8 cellular contexts compared by ENCODE assay signal in genomic region chr4:87422104-87423052, GRCh38. TPM values are rescaled to one million over a fixed set of nuclear protein-coding genes. Genes with fewer than 3 reads are reported as not detected.
A peak's percentile ranks its signal among the peaks of the same experiment; 100 is the strongest.
DNase-seq lines count a peak whose midpoint lies in the region; ATAC-seq, FAIRE-seq and TF ChIP-seq lines count a peak whose summit lies in the region.

A gene with protein sequence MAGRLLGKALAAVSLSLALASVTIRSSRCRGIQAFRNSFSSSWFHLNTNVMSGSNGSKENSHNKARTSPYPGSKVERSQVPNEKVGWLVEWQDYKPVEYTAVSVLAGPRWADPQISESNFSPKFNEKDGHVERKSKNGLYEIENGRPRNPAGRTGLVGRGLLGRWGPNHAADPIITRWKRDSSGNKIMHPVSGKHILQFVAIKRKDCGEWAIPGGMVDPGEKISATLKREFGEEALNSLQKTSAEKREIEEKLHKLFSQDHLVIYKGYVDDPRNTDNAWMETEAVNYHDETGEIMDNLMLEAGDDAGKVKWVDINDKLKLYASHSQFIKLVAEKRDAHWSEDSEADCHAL (plus strand): TSS chr4:87422573. CDS start chr4:87422906, 333 bp downstream.

- peak within 1 kb of the TSS; percentile 86 for H3K9ac ChIP-seq in HepG2 (ENCODE audit: insufficient read depth, low read depth, low read length)

- no peaks in the 10 kb centered on the region for H3K9me3 ChIP-seq in HepG2 (ENCODE audit: low read length)

- intact Hi-C loops in HepG2 (cut with micrococcal nuclease; ENCODE audit: unreplicated experiment): loop anchor here (1.0 to 10.0 kb wide), 4 partner anchors 29 to 48 kb away; partner anchors contain the start of gene HSD17B11

- ATAC-seq in GM19395 (IDR thresholded peaks at IDR 0.05; ENCODE audit: unreplicated experiment): peak; percentile 86
- ATAC-seq in HG03565 (IDR thresholded peaks at IDR 0.05; ENCODE audit: unreplicated experiment): peak; percentile 63
- peak; percentile 82 for ATAC-seq in HepG2

- H4K20me1 ChIP-seq in HepG2 (ENCODE audit: insufficient read depth, low read length): 0 out of 2 replicates have a peak, but pooled peaks cover 2% of the 10 kb centered on the region

- no peaks in the 10 kb centered on the region for H3K36me3 ChIP-seq in HepG2 (replicated peaks in 1 of 2; ENCODE audit: control insufficient read depth in 1 of 2, insufficient read depth in 2 of 2, low read length in 2 of 2)

- peak within 1 kb of the TSS; percentile 95 for H3K27ac ChIP-seq in HepG2 (ENCODE audit: extremely low read length, insufficient read depth, low read length)

- peak within 1 kb of the TSS; percentile 92 for H3K4me2 ChIP-seq in HepG2 (ENCODE audit: low read depth, low read length)

- in situ Hi-C loops in HepG2 (cut with HindIII; ENCODE audit: extremely low pct_ligation_motif_present, low pct_unique_long_range_greater_than_20kb): no loop called here

- TF ChIP-seq EP300 in HepG2 (IDR thresholded peaks at IDR 0.05; ENCODE audit: low read depth in 2 of 2, low read length in 2 of 2): 0 out of 4 replicates have a peak, but pooled peaks of 1 of the 2 experiments have one; percentile 3
- 0 out of 2 replicates have a peak, but pooled peaks have one; percentile 16 for TF ChIP-seq EP300 in HepG2 (CRISPR knock-in tag; IDR thresholded peaks at IDR 0.05; ENCODE audit: borderline replicate concordance)

- CTCF ChIA-PET in HepG2 (lab: Yijun Ruan, JAX; ENCODE audit: low intra/inter-chr PET ratio, low total read pairs): no interaction called here

- H3K4me1 ChIP-seq in HepG2 (ENCODE audit: insufficient read depth, low read length): peaks cover 72% of the 10 kb centered on the region

- no peaks in the 10 kb centered on the region; a peak in 1 of 5 replicates for H3K27me3 ChIP-seq in HepG2 (ENCODE audit: control insufficient read depth in 1 of 2, insufficient read depth in 2 of 2, low read length in 2 of 2)

- H2AFZ ChIP-seq in HepG2 (ENCODE audit: low read length): peak within 1 kb of the TSS; percentile 89

- POLR2A ChIA-PET in HepG2 (lab: Yijun Ruan, JAX): interaction anchor here (0.6 to 9.6 kb wide), 9 partner anchors 12 to 114 kb away, joined by 3 to 172 read pairs (median 5); partner anchors contain the start of gene HSD17B11

- TSS peak; percentile 95 for BruUV-seq in HepG2 (replicated peaks; lab: Mats Ljungman, UMichigan)

- TF ChIP-seq POLR2A in HepG2 (IDR thresholded peaks at IDR 0.05; ENCODE audit: insufficient read depth in 1 of 2, low read depth in 2 of 2, low read length in 2 of 2): peak; percentile 70 to 77

- peak within 1 kb of the TSS; percentile 79 to 91 (median 90) for H3K4me3 ChIP-seq in HepG2 (replicated peaks in 1 of 3; ENCODE audit: insufficient read depth in 1 of 3, low read depth in 2 of 3, low read length in 3 of 3)

- peaks cover 37% of the 10 kb centered on the region for H3K79me2 ChIP-seq in HepG2 (ENCODE audit: insufficient read depth, low read length)

- FAIRE-seq in HepG2 (lab: Jason Lieb, UNC): peak; percentile 58

- TF ChIP-seq RAD21 in HepG2 (CRISPR knock-in tag; IDR thresholded peaks at IDR 0.05): 0 out of 2 replicates have a peak, but pooled peaks have one; percentile 30

- peak; percentile 95 for DNase-seq in CD1c-positive myeloid dendritic cell (ENCODE audit: extremely low spot score)
- DNase-seq in NCI-H774 (lab: John Stamatoyannopoulos, UW): peak; percentile 71
- DNase-seq in activated CD4-positive, alpha-beta T cell treated with anti-CD3 and anti-CD28 coated beads, Interleukin-2, amount 50 U/mL, for 4 hours: peak; percentile 77
- DNase-seq in dermis blood vessel endothelial cell: peak; percentile 96
- peak; percentile 80 for DNase-seq in HepG2 (ENCODE audit: low spot score)
- peak; percentile 88 for DNase-seq in stimulated activated CD4-positive, alpha-beta T cell treated with anti-CD3 and anti-CD28 coated beads, Interleukin-4, amount 100 ng/mL, for 1 hour

- WGBS in HepG2 (ENCODE audit: low lambda C conversion rate): under 1% methylated on average over 38 of the region's 58 CpGs

- TF ChIP-seq CTCF in HepG2 (CRISPR knock-in tag; IDR thresholded peaks at IDR 0.05): 0 out of 2 replicates have a peak, but pooled peaks have one; percentile 10

TF ChIP-seq in HepG2, 621 proteins besides CTCF, POLR2A, EP300 and RAD21 (continues in another document):
- TF ChIP-seq CREM (IDR thresholded peaks at IDR 0.05) (peak; percentile 81), CREM (CRISPR knock-in tag; IDR thresholded peaks at IDR 0.05) (no peak), ZNF24 (IDR thresholded peaks at IDR 0.05) (no peak), ONECUT2 (CRISPR knock-in tag; IDR thresholded peaks at IDR 0.05) (peak; percentile 66), ARID3A (IDR thresholded peaks at IDR 0.05; ENCODE audit: low read depth, low read length) (0 out of 2 replicates have a peak, but pooled peaks have one; percentile 6), SNAI1 (CRISPR knock-in tag; IDR thresholded peaks at IDR 0.05; ENCODE audit: borderline replicate concordance) (no peak), KLF12 (CRISPR knock-in tag; IDR thresholded peaks at IDR 0.05; ENCODE audit: borderline replicate concordance) (peak; percentile 96), BCL6 (CRISPR knock-in tag; IDR thresholded peaks at IDR 0.05) (no peak), ELK4 (CRISPR knock-in tag; IDR thresholded peaks at IDR 0.05; ENCODE audit: borderline replicate concordance) (no peak), ZNF7 (CRISPR knock-in tag; IDR thresholded peaks at IDR 0.05) (no peak), AGO2 (optimal IDR thresholded peaks at IDR 0.05; ENCODE audit: low read depth, low read length) (peak; percentile 38)
- TF ChIP-seq, protein P1, sequence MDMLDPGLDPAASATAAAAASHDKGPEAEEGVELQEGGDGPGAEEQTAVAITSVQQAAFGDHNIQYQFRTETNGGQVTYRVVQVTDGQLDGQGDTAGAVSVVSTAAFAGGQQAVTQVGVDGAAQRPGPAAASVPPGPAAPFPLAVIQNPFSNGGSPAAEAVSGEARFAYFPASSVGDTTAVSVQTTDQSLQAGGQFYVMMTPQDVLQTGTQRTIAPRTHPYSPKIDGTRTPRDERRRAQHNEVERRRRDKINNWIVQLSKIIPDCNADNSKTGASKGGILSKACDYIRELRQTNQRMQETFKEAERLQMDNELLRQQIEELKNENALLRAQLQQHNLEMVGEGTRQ (IDR thresholded peaks at IDR 0.05; ENCODE audit: low read depth, low read length): peak; percentile 81
- TF ChIP-seq, protein P1 (CRISPR knock-in tag; IDR thresholded peaks at IDR 0.05; ENCODE audit: borderline replicate concordance): peak; percentile 78; the same call in 1 of the 2 replicates

RNA-seq across cellular contexts. Expression of the gene that starts here (rescaled TPM):
- 20.4 and 21.6 TPM in 2 replicates for total RNA-seq in dermis blood vessel endothelial cell
- 9.7 and 10.4 TPM in 2 replicates for total RNA-seq in HepG2 (2016; rRNA removed; fragmentation: Illumina TruSeq; extraction: Trizol)
- 4.4 and 4.5 TPM in 2 replicates for total RNA-seq in HepG2 (2016; cell fraction: cytosol; rRNA removed; fragmentation: Illumina TruSeq; extraction: Trizol; ENCODE audit: low read depth)
- 8.4 and 12.1 TPM in 2 replicates for total RNA-seq in HepG2 (2016; cell fraction: insoluble cytoplasmic fraction; rRNA removed; fragmentation: Illumina TruSeq; extraction: Trizol)
- 6.1 and 6.5 TPM in 2 replicates for total RNA-seq in HepG2 (2016; cell fraction: membrane; rRNA removed; fragmentation: Illumina TruSeq; extraction: Trizol)
- 12.8 and 15.6 TPM in 2 replicates for total RNA-seq in HepG2 (2016; cell fraction: nucleus; rRNA removed; fragmentation: Illumina TruSeq; extraction: Trizol)
- 11.2 and 12.3 TPM in 2 replicates for polyA plus RNA-seq in HepG2 (2011; rRNA removed)
- 7.3 and 10.3 TPM in 2 replicates for polyA plus RNA-seq in HepG2 (2011; cell fraction: cytosol; rRNA removed)
- polyA plus RNA-seq in HepG2 (2011; cell fraction: nucleus; rRNA removed): 6.9 and 8.4 TPM in 2 replicates
- polyA plus RNA-seq in HepG2 (2012): 19.7 and 20.0 TPM in 2 replicates
- 8.1 and 8.4 TPM in 2 replicates for polyA plus RNA-seq in HepG2 (2016; cell fraction: cytosol; fragmentation: Illumina TruSeq; extraction: Trizol; ENCODE audit: low read depth)
- polyA plus RNA-seq in HepG2 (2016; cell fraction: insoluble cytoplasmic fraction; fragmentation: Illumina TruSeq; extraction: Trizol; ENCODE audit: low read depth): 22.9 and 26.8 TPM in 2 replicates
- polyA plus RNA-seq in HepG2 (2016; cell fraction: membrane; fragmentation: Illumina TruSeq; extraction: Trizol; ENCODE audit: low read depth): 7.6 and 9.6 TPM in 2 replicates
- 41.0 and 46.0 TPM in 2 replicates for polyA plus RNA-seq in HepG2 (2016; cell fraction: nucleus; fragmentation: Illumina TruSeq; extraction: Trizol; ENCODE audit: insufficient read depth, low read depth)
- 9.9 and 15.3 TPM in 2 replicates for polyA minus RNA-seq in HepG2 (2011; rRNA and poly(A)+ RNA removed; ENCODE audit: low replicate concordance)
- 6.2 and 9.4 TPM in 2 replicates for polyA minus RNA-seq in HepG2 (2011; cell fraction: cytosol; rRNA and poly(A)+ RNA removed)
- 21.8 and 27.0 TPM in 2 replicates for polyA minus RNA-seq in HepG2 (2011; cell fraction: nucleus; rRNA and poly(A)+ RNA removed)

Comparison
In these comparisons a context has a peak if more than half of its experiments do, and no peak if none do; other contexts are left out.
1. Peak in every context shown above with its lines: DNase-seq, ATAC-seq, H3K4me3 ChIP-seq and H3K27ac ChIP-seq.